In the genomic region with DNA sequence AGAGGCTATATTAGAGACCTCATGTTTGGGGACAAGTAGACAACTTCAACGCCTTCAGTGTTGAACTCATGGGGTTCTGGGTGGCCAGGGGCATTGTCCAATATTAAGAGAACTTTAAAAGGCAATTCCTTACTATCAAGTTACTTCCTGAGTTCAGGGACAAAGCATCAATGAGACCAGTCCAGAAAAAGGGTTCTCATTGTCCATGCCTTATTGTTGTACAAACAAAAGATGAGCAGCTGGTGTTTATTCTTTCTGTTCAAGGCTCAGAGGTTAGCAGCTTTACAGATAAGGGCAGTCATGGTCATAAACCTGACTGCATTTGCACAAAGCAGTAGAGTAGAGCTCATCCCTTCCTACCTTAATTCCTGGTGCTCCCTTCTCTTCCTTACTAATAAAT, we compare ENCODE assay signal across 15 cellular contexts.
DNase-seq lines count a peak whose midpoint lies in the region; TF ChIP-seq lines count a peak whose summit lies in the region.
"Had no signal": no experiment of that assay in that cellular context is flagged by ENCODE, and none has a peak within 500 bp of the region (broad histone marks: within the 10 kb centered on the region; RNA-seq: fewer than 3 reads in every experiment).

No MANE protein-coding gene starts in this region.

- intact Hi-C loops in posterior cingulate gyrus (cut with DNase I) = no loop called here

- H3K27ac ChIP-seq in VCaP = peak overlapping the region; percentile 59
- peak overlapping the region; percentile 30 for H3K27ac ChIP-seq in substantia nigra (ENCODE audit: low read depth, low read length, poor library complexity, severe bottlenecking)
- H3K27ac ChIP-seq: SK-N-MC had no signal

- peak; percentile 32 for DNase-seq in NCI-H82 (lab: John Stamatoyannopoulos, UW)
- DNase-seq in NCI-H82 treated with DMSO at 0.1 percent for 48 hours (lab: John Stamatoyannopoulos, UW; ENCODE audit: unreplicated experiment) = no peak
- peak; percentile 89 for DNase-seq in NCI-H146 treated with DMSO at 0.1 percent for 48 hours (lab: John Stamatoyannopoulos, UW; ENCODE audit: unreplicated experiment)
- no peak for DNase-seq in substantia nigra (lab: John Stamatoyannopoulos, UW)
- no peak for DNase-seq in NAMALWA (ENCODE audit: low spot score)
- no peak for DNase-seq in posterior cingulate gyrus
- DNase-seq in putamen (ENCODE audit: low spot score) = no peak
- DNase-seq: CD4-positive, CD25-positive, alpha-beta regulatory T cell; HFFc6; NCI-H2081; NCI-H446 treated with DMSO at 0.1 percent for 48 hours; PC-3; T-helper 1 cell had no signal

- TF ChIP-seq CTCF in VCaP (conservative IDR thresholded peaks at IDR 0.05) = no peak

Comparison
In these comparisons a context has a peak if more than half of its experiments do, and no peak if none do; other contexts are left out.
1. DNase-seq: peak in NCI-H82 (single experiment) and NCI-H146 treated with DMSO at 0.1 percent for 48 hours (single experiment); none in NCI-H82 treated with DMSO at 0.1 percent for 48 hours (single experiment), substantia nigra (0 of 49), NAMALWA (single experiment), posterior cingulate gyrus (0 of 10) and putamen (single experiment).